In genomic region chr5:37696190-37697021, GRCh38 we compare ENCODE assay signal across 10 cellular contexts.
A peak's percentile ranks its signal among the peaks of the same experiment; 100 is the strongest.
DNase-seq lines count a peak whose midpoint lies in the region; ATAC-seq lines count a peak whose summit lies in the region.
"Had no signal": no experiment of that assay in that cellular context is flagged by ENCODE, and none has a peak within 500 bp of the region (broad histone marks: within the 10 kb centered on the region; RNA-seq: fewer than 3 reads in every experiment).

No MANE protein-coding gene starts in this region.

- no peak overlapping the region for H3K4ac ChIP-seq in trophoblast cell (ENCODE audit: low read depth, low read length)

- no peak overlapping the region for H3K18ac ChIP-seq in trophoblast cell (ENCODE audit: low read length)

- H4K91ac ChIP-seq in trophoblast cell (ENCODE audit: low read depth, low read length): no peak overlapping the region

- H4K12ac ChIP-seq in trophoblast cell (ENCODE audit: low read depth, low read length): no peak overlapping the region

- H2BK5ac ChIP-seq in trophoblast cell (ENCODE audit: low read depth, low read length, poor library complexity): no peak overlapping the region

- H3K79me2 ChIP-seq in trophoblast cell (ENCODE audit: control insufficient read depth, insufficient read depth, low read length, poor library complexity): no peaks in the 10 kb centered on the region

- no peak overlapping the region for H3K4me2 ChIP-seq in trophoblast cell (ENCODE audit: low read length)

- H3K9ac ChIP-seq in trophoblast cell (ENCODE audit: low read length): no peak overlapping the region

- H3K14ac ChIP-seq in trophoblast cell (ENCODE audit: low read length): no peak overlapping the region

- no peak overlapping the region for H2AK5ac ChIP-seq in trophoblast cell (ENCODE audit: low read length)

- WGBS in trophoblast cell (ENCODE audit: extremely low coverage, insufficient coverage, insufficient read length): no CpG with 5 or more reads among the region's 5 CpGs

- peak; percentile 41 for DNase-seq in GM03348 (ENCODE audit: low spot score)
- peak; percentile 17 for DNase-seq in NCI-H1436 treated with DMSO at 0.1 percent for 48 hours (lab: John Stamatoyannopoulos, UW)
- DNase-seq in dedifferentiated amniotic fluid mesenchymal stem cell (ENCODE audit: extremely low spot score): peak; percentile 50
- DNase-seq in trophoblast cell: peak; percentile 73 to 80
- DNase-seq in activated effector memory CD4-positive, alpha-beta T cell treated with Interleukin-2 at 50 U/mL for 16 hours: no peak
- no peak for DNase-seq in SHP77 treated with DMSO at 0.1 percent for 48 hours (lab: John Stamatoyannopoulos, UW)
- DNase-seq: foreskin melanocyte; stimulated activated naive CD8-positive, alpha-beta T cell treated with anti-CD3 and anti-CD28 coated beads, Interleukin-15, amount 100 ng/mL, for 72 hours had no signal

- H2BK120ac ChIP-seq in trophoblast cell (ENCODE audit: insufficient read depth, low read length, poor library complexity): no peak overlapping the region

- ATAC-seq in HG02588 (IDR thresholded peaks at IDR 0.05; ENCODE audit: unreplicated experiment) (no peak), GM21515 (IDR thresholded peaks at IDR 0.05; ENCODE audit: unreplicated experiment) (no peak)
- ATAC-seq: stimulated activated naive CD8-positive, alpha-beta T cell treated with anti-CD3 and anti-CD28 coated beads, Interleukin-15, amount 100 ng/mL, for 72 hours had no signal

- H3K36me3 ChIP-seq in trophoblast cell (ENCODE audit: control insufficient read depth in 1 of 2, insufficient read depth in 2 of 2, low read length in 2 of 2): no peaks in the 10 kb centered on the region

- H3K27me3 ChIP-seq in trophoblast cell (ENCODE audit: insufficient read depth, low read length): no peaks in the 10 kb centered on the region

- H2BK12ac ChIP-seq in trophoblast cell (ENCODE audit: low read length): no peak overlapping the region

- H3K23ac ChIP-seq in trophoblast cell (ENCODE audit: low read length): no peak overlapping the region

- H3K4me1 ChIP-seq in trophoblast cell (ENCODE audit: control insufficient read depth in 1 of 2, insufficient read depth in 2 of 2, low read length in 2 of 2): peaks cover 0 to 2% of the 10 kb centered on the region in 2 experiments

- no peaks in the 10 kb centered on the region for H3K79me1 ChIP-seq in trophoblast cell (ENCODE audit: low read length)

- no peak overlapping the region for H3K27ac ChIP-seq in trophoblast cell (ENCODE audit: low read depth, low read length)

- no peaks in the 10 kb centered on the region for H3K9me3 ChIP-seq in trophoblast cell (ENCODE audit: insufficient read depth, low read depth, low read length)

- H3K4me3 ChIP-seq in trophoblast cell (ENCODE audit: low read depth, low read length): no peak overlapping the region

- no peak overlapping the region for H4K8ac ChIP-seq in trophoblast cell (ENCODE audit: low read depth, low read length)

- no peak overlapping the region for H2AFZ ChIP-seq in trophoblast cell (ENCODE audit: insufficient read depth, low read length, poor library complexity)

Comparison
In these comparisons a context has a peak if more than half of its experiments do, and no peak if none do; other contexts are left out.
1. DNase-seq: peak in GM03348 (single experiment), NCI-H1436 treated with DMSO at 0.1 percent for 48 hours (single experiment), dedifferentiated amniotic fluid mesenchymal stem cell (single experiment) and trophoblast cell (2 of 2); none in activated effector memory CD4-positive, alpha-beta T cell treated with Interleukin-2 at 50 U/mL for 16 hours (single experiment) and SHP77 treated with DMSO at 0.1 percent for 48 hours (single experiment).